20 cellular contexts compared by ENCODE assay signal in the genomic region with DNA sequence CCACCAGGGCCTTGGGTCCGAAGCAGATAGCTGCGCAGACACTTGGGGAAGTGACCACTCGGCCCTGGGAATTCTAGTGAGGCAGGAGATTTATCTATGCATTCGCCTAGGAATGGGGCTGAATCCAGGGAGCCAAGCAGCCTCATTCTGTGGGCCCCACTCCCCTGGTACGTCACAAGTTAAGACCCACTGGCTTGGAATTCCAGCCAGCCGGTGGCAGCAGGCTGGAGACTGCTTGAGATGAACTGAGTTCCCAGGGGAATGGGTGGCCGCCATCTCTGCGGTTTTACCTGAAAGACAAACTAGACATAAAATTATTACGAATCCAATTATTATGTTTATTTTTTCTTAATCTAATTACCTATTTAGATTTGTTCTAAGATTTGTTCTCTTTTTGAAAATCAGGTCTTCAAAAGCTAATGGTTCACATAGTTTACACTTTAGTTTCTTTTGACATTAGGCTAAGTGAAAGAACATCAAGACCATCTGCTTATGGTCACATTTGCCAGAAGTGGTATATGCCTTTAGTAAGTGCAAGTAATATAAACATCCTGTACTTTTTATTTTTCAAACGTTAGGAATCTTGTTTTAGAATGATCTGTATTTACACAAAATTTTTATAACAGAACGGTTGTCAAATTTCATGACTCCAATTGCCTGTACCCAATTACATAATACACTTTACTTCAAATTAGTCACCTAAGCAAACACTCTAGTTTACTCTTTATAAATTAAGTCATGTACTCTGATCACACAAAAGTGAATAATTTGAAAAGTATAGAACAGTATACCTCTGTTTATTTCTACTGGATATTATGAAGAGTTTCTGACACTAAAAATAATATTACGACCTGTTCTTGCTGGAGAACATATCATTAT.
A peak's percentile ranks its signal among the peaks of the same experiment; 100 is the strongest.
DNase-seq lines count a peak whose midpoint lies in the region; ATAC-seq, FAIRE-seq and TF ChIP-seq lines count a peak whose summit lies in the region.
"Had no signal": no experiment of that assay in that cellular context is flagged by ENCODE, and none has a peak within 500 bp of the region (broad histone marks: within the 10 kb centered on the region; RNA-seq: fewer than 3 reads in every experiment).

No MANE protein-coding gene starts in this region.

- peak; percentile 10 for DNase-seq in NCI-H2107 treated with DMSO at 0.1 percent for 48 hours (lab: John Stamatoyannopoulos, UW; ENCODE audit: unreplicated experiment)
- DNase-seq in NCI-H2107 (lab: John Stamatoyannopoulos, UW), result no peak
- DNase-seq in NCI-H2196 treated with DMSO at 0.1 percent for 48 hours (lab: John Stamatoyannopoulos, UW; ENCODE audit: unreplicated experiment), result peak; percentile 31
- DNase-seq in H1 (ENCODE audit: low read depth in 1 of 2, low spot score in 2 of 2), result no peak
- DNase-seq in testis, result peak; percentile 15
- no peak for DNase-seq in kidney glomerular epithelial cell (lab: John Stamatoyannopoulos, UW)
- DNase-seq in activated CD4-positive, alpha-beta T cell treated with anti-CD3 and anti-CD28 coated beads for 4 hours, result no peak
- DNase-seq: activated CD4-positive, CD25-positive, alpha-beta regulatory T cell; C1 segment of cervical spinal cord; DND-41; esophagus squamous epithelium; KG1; NCI-H1694; nephron progenitor cell; Right ventricle myocardium superior; stimulated activated naive B cell treated with anti-CD40 and anti-IgM and Interleukin-4, amounts not matched to agents 10 μg/mL and 1 μg/mL and 100 μg/mL, for 72 hours; transverse colon had no signal

- H3K9ac ChIP-seq in H1 (replicated peaks in 1 of 4; ENCODE audit: extremely low read depth in 1 of 4, low read depth in 3 of 4, low read length in 3 of 4), result no peak overlapping the region

- H3K9me3 ChIP-seq in H1 (ENCODE audit: insufficient read depth in 2 of 2, low read depth in 1 of 2, low read length in 1 of 2) (no peaks in the 10 kb centered on the region), testis (no peaks in the 10 kb centered on the region)
- H3K9me3 ChIP-seq: transverse colon had no signal

- H3K27me3 ChIP-seq in H1 (replicated peaks in 1 of 4; ENCODE audit: control insufficient read depth in 3 of 4, extremely low read depth in 1 of 4, insufficient read depth in 3 of 4, low read length in 3 of 4) (no peaks in the 10 kb centered on the region), testis (no peaks in the 10 kb centered on the region)
- H3K27me3 ChIP-seq: esophagus squamous epithelium, transverse colon had no signal

- no peak overlapping the region for H3K14ac ChIP-seq in H1 (ENCODE audit: insufficient read length)

- H3K4me1 ChIP-seq in H1 (replicated peaks in 1 of 4; ENCODE audit: control insufficient read depth in 3 of 4, insufficient read depth in 4 of 4, low read length in 3 of 4) (no peaks in the 10 kb centered on the region), testis (no peaks in the 10 kb centered on the region)
- H3K4me1 ChIP-seq: esophagus squamous epithelium had no signal

- H3K36me3 ChIP-seq in H1 (ENCODE audit: control insufficient read depth in 2 of 4, insufficient read depth in 4 of 4, low read length in 3 of 4) (no peaks in the 10 kb centered on the region), testis (ENCODE audit: low read depth, missing control alignments) (no peaks in the 10 kb centered on the region)
- H3K36me3 ChIP-seq: esophagus squamous epithelium, transverse colon had no signal

- no peak for TF ChIP-seq RAD21 in H1 (IDR thresholded peaks at IDR 0.05 in 1 of 2, conservative IDR thresholded peaks at IDR 0.05 in 1 of 2; ENCODE audit: low read depth in 2 of 2, low read length in 2 of 2)

- no peaks in the 10 kb centered on the region for H3K79me1 ChIP-seq in H1 (ENCODE audit: low read depth, low read length)

- H3K4me2 ChIP-seq in H1 (ENCODE audit: insufficient read depth in 1 of 2, low read depth in 2 of 2, low read length in 2 of 2), result no peak overlapping the region

- TF ChIP-seq POLR2A in H1 (IDR thresholded peaks at IDR 0.05; ENCODE audit: control extremely low read depth in 1 of 2, low read depth in 2 of 2, low read length in 2 of 2) (no peak), testis (IDR thresholded peaks at IDR 0.05) (no peak)

- no peaks in the 10 kb centered on the region for H3K79me2 ChIP-seq in H1 (ENCODE audit: control insufficient read depth in 1 of 2, insufficient read depth in 2 of 2, low read length in 2 of 2)

- CTCF ChIA-PET in H1 (lab: Charles Lee; ENCODE audit: partially characterized antibody), result no interaction called here

- H3K27ac ChIP-seq in H1 (ENCODE audit: low read depth, low read length) (no peak overlapping the region), testis (no peak overlapping the region)
- H3K27ac ChIP-seq: esophagus squamous epithelium had no signal

- no peak overlapping the region for H2BK20ac ChIP-seq in H1 (ENCODE audit: low read length)

- H3K23me2 ChIP-seq in H1 (ENCODE audit: low read depth, low read length), result no peaks in the 10 kb centered on the region

- no peak for FAIRE-seq in H1 (lab: Jason Lieb, UNC)
- FAIRE-seq: A204.1, GM18507 had no signal

- H3K4ac ChIP-seq in H1 (replicated peaks; ENCODE audit: insufficient read length, low read depth, low read length), result no peak overlapping the region

- TF ChIP-seq EP300 in H1 (IDR thresholded peaks at IDR 0.05; ENCODE audit: borderline replicate concordance in 1 of 2, low read depth in 2 of 2, low read length in 2 of 2), result no peak

- H3K56ac ChIP-seq in H1 (replicated peaks; ENCODE audit: insufficient read length, low read depth, low read length), result no peak overlapping the region

- no peak overlapping the region for H4K91ac ChIP-seq in H1 (replicated peaks; ENCODE audit: insufficient read length, low read length)

- no peaks in the 10 kb centered on the region for H4K20me1 ChIP-seq in H1 (replicated peaks in 1 of 2; ENCODE audit: control insufficient read depth in 1 of 2, insufficient read depth in 2 of 2, low read length in 2 of 2)

- 94% methylated on average over 12 of the region's 12 CpGs; no CpG with 5 or more reads in 1 of the 2 experiments for WGBS in H1 (ENCODE audit: extremely low coverage in 1 of 2, insufficient coverage in 1 of 2, insufficient read length in 1 of 2, insufficient replicate concordance in 2 of 2, low coverage in 1 of 2, low lambda C conversion rate in 2 of 2, missing lambda C conversion rate in 1 of 2), 2 experiments
- WGBS in testis, 2 donors, result 61 to 69% methylated on average over 9 to 12 of the region's 12 CpGs

- no peak overlapping the region for H3K18ac ChIP-seq in H1 (ENCODE audit: extremely low read depth, low read length)

- H3K4me3 ChIP-seq in H1 (ENCODE audit: extremely low read depth in 1 of 4, insufficient read depth in 2 of 4, low read depth in 3 of 4, low read length in 4 of 4) (no peak overlapping the region), testis (peak overlapping the region in 1 of 2 donors; percentile 8)
- H3K4me3 ChIP-seq: esophagus squamous epithelium, transverse colon had no signal

- H2BK12ac ChIP-seq in H1 (ENCODE audit: low read depth, low read length), result no peak overlapping the region

- peak overlapping the region; percentile 68; the same call in 1 of the 2 replicates for H4K8ac ChIP-seq in H1 (ENCODE audit: extremely low read depth, insufficient read depth, low read length)

- H2BK5ac ChIP-seq in H1 (ENCODE audit: low read depth, low read length), result no peak overlapping the region

- POLR2A ChIA-PET in H1 (lab: Charles Lee; ENCODE audit: partially characterized antibody), result no interaction called here

- no peak overlapping the region for H2AK5ac ChIP-seq in H1 (ENCODE audit: low read depth, low read length)

- H4K5ac ChIP-seq in H1 (ENCODE audit: insufficient read length, low read depth, low read length), result no peak overlapping the region

- intact Hi-C loops in testis (cut with DNase I; ENCODE audit: low total_unique reads), result no loop called here

- H2BK120ac ChIP-seq in H1 (replicated peaks; ENCODE audit: low read depth, low read length), result no peak overlapping the region

- no peak for TF ChIP-seq CTCF in H1 (IDR thresholded peaks at IDR 0.05; ENCODE audit: control extremely low read depth in 1 of 3, insufficient read depth in 1 of 3, low read depth in 1 of 3, low read length in 3 of 3)
- no peak for TF ChIP-seq CTCF in testis (IDR thresholded peaks at IDR 0.05)

- H3K23ac ChIP-seq in H1 (ENCODE audit: insufficient read length), result no peak overlapping the region

- no peak for ATAC-seq in GM19328 (IDR thresholded peaks at IDR 0.05; ENCODE audit: unreplicated experiment)
- ATAC-seq: stimulated activated naive B cell treated with anti-CD40 and anti-IgM and Interleukin-4, amounts not matched to agents 10 μg/mL and 1 μg/mL and 100 μg/mL, for 72 hours had no signal

- no peak overlapping the region for H2BK15ac ChIP-seq in H1 (ENCODE audit: low read length)

- no peak overlapping the region for H2AFZ ChIP-seq in H1 (ENCODE audit: low read length)

TF ChIP-seq in H1, 55 proteins besides CTCF, POLR2A, EP300 and RAD21:
- TF ChIP-seq CHD2 (IDR thresholded peaks at IDR 0.05; ENCODE audit: low read length), result no peak
- TF ChIP-seq SAP30 (IDR thresholded peaks at IDR 0.05; ENCODE audit: insufficient read depth, insufficient replicate concordance, low read length), result no peak
- no peak for TF ChIP-seq ASH2L (IDR thresholded peaks at IDR 0.05; ENCODE audit: low read length)
- TF ChIP-seq CEBPB (IDR thresholded peaks at IDR 0.05; ENCODE audit: low read depth, low read length), result no peak
TF ChIP-seq in H1: peak in this region for 0.

Comparison
In these comparisons a context has a peak if more than half of its experiments do, and no peak if none do; other contexts are left out.
1. DNase-seq: peak in NCI-H2107 treated with DMSO at 0.1 percent for 48 hours (single experiment), NCI-H2196 treated with DMSO at 0.1 percent for 48 hours (single experiment) and testis (single experiment); none in NCI-H2107 (single experiment), H1 (0 of 2), kidney glomerular epithelial cell (single experiment) and activated CD4-positive, alpha-beta T cell treated with anti-CD3 and anti-CD28 coated beads for 4 hours (0 of 2).